ENCODE assay signal across 1 cellular context in the genomic region with DNA sequence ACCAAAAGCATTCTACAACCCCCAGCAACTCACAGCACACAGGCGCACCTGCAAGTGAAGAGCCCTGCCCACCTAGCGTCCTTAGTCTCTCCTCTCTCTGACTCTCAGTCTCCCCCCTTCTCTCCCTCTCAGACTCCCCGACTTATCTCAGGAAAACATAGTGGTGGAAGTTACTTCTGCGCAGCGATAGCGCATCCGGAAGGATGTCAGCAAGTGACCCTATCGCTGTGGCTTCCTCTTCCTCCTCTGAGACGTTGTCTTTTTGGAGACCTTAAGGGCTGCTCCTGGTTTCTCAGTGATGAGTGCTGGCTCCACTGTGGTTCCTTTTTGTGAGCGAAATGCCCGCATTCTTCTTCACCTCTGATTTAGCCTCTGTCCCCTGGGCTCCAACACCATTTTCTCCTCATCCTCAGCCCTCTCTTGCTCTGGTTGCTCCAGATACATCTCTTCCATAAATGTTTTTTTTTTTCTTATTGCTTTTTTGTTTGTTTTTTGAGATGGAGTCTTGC.
TF ChIP-seq lines count a peak whose summit lies in the region.

No MANE protein-coding gene starts in this region.

TF ChIP-seq in H1, 55 proteins besides CTCF, POLR2A, EP300 and RAD21:
- TF ChIP-seq RNF2 (IDR thresholded peaks at IDR 0.05; ENCODE audit: borderline replicate concordance, low read depth, low read length, missing control alignments, poor library complexity, severe bottlenecking) = no peak
- TF ChIP-seq, protein P1, sequence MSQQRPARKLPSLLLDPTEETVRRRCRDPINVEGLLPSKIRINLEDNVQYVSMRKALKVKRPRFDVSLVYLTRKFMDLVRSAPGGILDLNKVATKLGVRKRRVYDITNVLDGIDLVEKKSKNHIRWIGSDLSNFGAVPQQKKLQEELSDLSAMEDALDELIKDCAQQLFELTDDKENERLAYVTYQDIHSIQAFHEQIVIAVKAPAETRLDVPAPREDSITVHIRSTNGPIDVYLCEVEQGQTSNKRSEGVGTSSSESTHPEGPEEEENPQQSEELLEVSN (IDR thresholded peaks at IDR 0.05) = no peak
- TF ChIP-seq TBP (IDR thresholded peaks at IDR 0.05; ENCODE audit: low read depth, low read length) = no peak
- TF ChIP-seq FOSL1 (IDR thresholded peaks at IDR 0.05; ENCODE audit: insufficient read depth, low read depth, low read length) = no peak
- TF ChIP-seq JUND (IDR thresholded peaks at IDR 0.05; ENCODE audit: low read length) = no peak
- no peak for TF ChIP-seq TAF7 (optimal IDR thresholded peaks at IDR 0.05; ENCODE audit: borderline replicate concordance, low read depth, low read length)
- TF ChIP-seq ASH2L (IDR thresholded peaks at IDR 0.05; ENCODE audit: low read length) = no peak
- no peak for TF ChIP-seq PHF8 (conservative IDR thresholded peaks at IDR 0.05; ENCODE audit: low read depth, low read length)
- no peak for TF ChIP-seq SIN3A (conservative IDR thresholded peaks at IDR 0.05 in 1 of 2, IDR thresholded peaks at IDR 0.05 in 1 of 2; ENCODE audit: low read depth in 1 of 2, low read length in 2 of 2)
- no peak for TF ChIP-seq EZH2 (IDR thresholded peaks at IDR 0.05; ENCODE audit: low read depth, low read length, severe bottlenecking)
- no peak for TF ChIP-seq TEAD4 (IDR thresholded peaks at IDR 0.05; ENCODE audit: low read depth, low read length)
TF ChIP-seq in H1: peak in this region for 0.
